In genomic region chr1:178371236-178371635, GRCh38 we compare ENCODE assay signal across 10 cellular contexts.
DNase-seq lines count a peak whose midpoint lies in the region; ATAC-seq and TF ChIP-seq lines count a peak whose summit lies in the region.
"Had no signal": no experiment of that assay in that cellular context is flagged by ENCODE, and none has a peak within 500 bp of the region (broad histone marks: within the 10 kb centered on the region; RNA-seq: fewer than 3 reads in every experiment).

No MANE protein-coding gene starts in this region.

- TF ChIP-seq POLR2A in esophagus squamous epithelium (IDR thresholded peaks at IDR 0.05) = no peak

- H3K27ac ChIP-seq in esophagus squamous epithelium = no peak overlapping the region

- peaks cover 14% of the 10 kb centered on the region for H3K4me1 Mint-ChIP-seq in nephron progenitor cell
- H3K4me1 Mint-ChIP-seq in stimulated activated naive CD8-positive, alpha-beta T cell treated with anti-CD3 and anti-CD28 coated beads, Interleukin-15, amount 100 ng/mL, for 72 hours = no peaks in the 10 kb centered on the region
- no peaks in the 10 kb centered on the region for H3K4me1 Mint-ChIP-seq in activated naive CD4-positive, alpha-beta T cell treated with anti-CD3 and anti-CD28 coated beads for 36 hours (ENCODE audit: low read depth)

- H3K4me3 Mint-ChIP-seq in nephron progenitor cell = no peak overlapping the region
- H3K4me3 Mint-ChIP-seq in stimulated activated naive CD8-positive, alpha-beta T cell treated with anti-CD3 and anti-CD28 coated beads, Interleukin-15, amount 100 ng/mL, for 72 hours = no peak overlapping the region
- no peak overlapping the region for H3K4me3 Mint-ChIP-seq in activated naive CD4-positive, alpha-beta T cell treated with anti-CD3 and anti-CD28 coated beads for 36 hours
- H3K4me3 Mint-ChIP-seq: activated CD8-positive, alpha-beta T cell treated with anti-CD3 and anti-CD28 coated beads for 36 hours; CD8-positive, alpha-beta T cell had no signal

- H3K4me1 ChIP-seq in esophagus squamous epithelium = peaks cover 0 to 25% (median 13%) of the 10 kb centered on the region in 3 donors

- H3K9me3 Mint-ChIP-seq in nephron progenitor cell = no peaks in the 10 kb centered on the region
- no peaks in the 10 kb centered on the region for H3K9me3 Mint-ChIP-seq in stimulated activated naive CD8-positive, alpha-beta T cell treated with anti-CD3 and anti-CD28 coated beads, Interleukin-15, amount 100 ng/mL, for 72 hours
- H3K9me3 Mint-ChIP-seq in activated naive CD4-positive, alpha-beta T cell treated with anti-CD3 and anti-CD28 coated beads for 36 hours = no peaks in the 10 kb centered on the region
- H3K9me3 Mint-ChIP-seq: activated CD8-positive, alpha-beta T cell treated with anti-CD3 and anti-CD28 coated beads for 36 hours; CD8-positive, alpha-beta T cell had no signal

- POLR2A ChIA-PET in AG04449 (lab: Yijun Ruan, JAX) = interaction anchor here (0.6 kb wide), 1 partner anchor 45 kb away, joined by 3 read pairs; no protein-coding TSS in a partner anchor

- H3K27me3 ChIP-seq in esophagus squamous epithelium = no peaks in the 10 kb centered on the region

- H3K36me3 Mint-ChIP-seq in nephron progenitor cell (ENCODE audit: low read depth) = no peaks in the 10 kb centered on the region
- no peaks in the 10 kb centered on the region for H3K36me3 Mint-ChIP-seq in activated naive CD4-positive, alpha-beta T cell treated with anti-CD3 and anti-CD28 coated beads for 36 hours (ENCODE audit: low read depth)
- H3K36me3 Mint-ChIP-seq: CD8-positive, alpha-beta T cell had no signal

- no peaks in the 10 kb centered on the region for H3K9me3 ChIP-seq in esophagus squamous epithelium

- H3K4me3 ChIP-seq in AG04449 (ENCODE audit: low read depth, low read length) (peak overlapping the region; percentile 35), esophagus squamous epithelium (peak overlapping the region in 3 of 4 donors; percentile 18 to 51 (median 20))

- DNase-seq in AG04449 (ENCODE audit: low read depth, low spot score) = no peak
- peak; percentile 52 for DNase-seq in NCI-H2227 treated with DMSO at 0.1 percent for 48 hours (lab: John Stamatoyannopoulos, UW)
- no peak for DNase-seq in esophagus squamous epithelium (lab: John Stamatoyannopoulos, UW)
- DNase-seq in nephron progenitor cell = peak; percentile 12
- no peak for DNase-seq in stimulated activated naive CD8-positive, alpha-beta T cell treated with anti-CD3 and anti-CD28 coated beads, Interleukin-15, amount 100 ng/mL, for 72 hours
- DNase-seq in activated naive CD4-positive, alpha-beta T cell treated with anti-CD3 and anti-CD28 coated beads for 36 hours = no peak
- no peak for DNase-seq in NCI-H526 treated with DMSO at 0.1 percent for 48 hours (lab: John Stamatoyannopoulos, UW)
- DNase-seq in GM13977 (ENCODE audit: low spot score) = no peak
- DNase-seq: activated CD8-positive, alpha-beta T cell treated with anti-CD3 and anti-CD28 coated beads for 36 hours; CD8-positive, alpha-beta T cell had no signal

- no peaks in the 10 kb centered on the region for H3K36me3 ChIP-seq in esophagus squamous epithelium

- no peak for ATAC-seq in stimulated activated naive CD8-positive, alpha-beta T cell treated with anti-CD3 and anti-CD28 coated beads, Interleukin-15, amount 100 ng/mL, for 72 hours
- ATAC-seq: activated CD8-positive, alpha-beta T cell treated with anti-CD3 and anti-CD28 coated beads for 36 hours; CD8-positive, alpha-beta T cell had no signal

- 5 to 11% methylated on average over 6 of the region's 6 CpGs for WGBS in esophagus squamous epithelium, 2 donors

- H3K27me3 Mint-ChIP-seq in nephron progenitor cell (ENCODE audit: low read depth, poor library complexity) = no peaks in the 10 kb centered on the region
- no peaks in the 10 kb centered on the region for H3K27me3 Mint-ChIP-seq in stimulated activated naive CD8-positive, alpha-beta T cell treated with anti-CD3 and anti-CD28 coated beads, Interleukin-15, amount 100 ng/mL, for 72 hours
- H3K27me3 Mint-ChIP-seq in activated naive CD4-positive, alpha-beta T cell treated with anti-CD3 and anti-CD28 coated beads for 36 hours (ENCODE audit: low read depth) = peaks cover 9% of the 10 kb centered on the region

- CTCF ChIA-PET in AG04449 (lab: Yijun Ruan, JAX) = interaction anchor here (0.8 to 2.2 kb wide), 5 partner anchors 11 to 130 kb away, joined by 3 to 8 read pairs (median 5); no protein-coding TSS in a partner anchor
- CTCF ChIA-PET in activated naive CD4-positive, alpha-beta T cell treated with anti-CD3 and anti-CD28 coated beads for 36 hours (lab: Charles Lee) = interaction anchor here (1.3 kb wide), 2 partner anchors 11 to 72 kb away, joined by 4 read pairs; no protein-coding TSS in a partner anchor

- in situ Hi-C loops in GM13977 (cut with MboI; ENCODE audit: low pct_unique_long_range_greater_than_20kb, low sequenced_read_pairs, unreplicated experiment) = no loop called here

- TF ChIP-seq CTCF in AG04449 (IDR thresholded peaks at IDR 0.05; ENCODE audit: insufficient read depth, low read length, missing control alignments) (no peak), esophagus squamous epithelium (IDR thresholded peaks at IDR 0.05) (no peak), nephron progenitor cell (IDR thresholded peaks at IDR 0.05) (no peak), GM13977 (IDR thresholded peaks at IDR 0.05; ENCODE audit: extremely low read depth, insufficient read depth, missing control alignments) (no peak)

- intact Hi-C loops in esophagus squamous epithelium (cut with DNase I) = no loop called here
- intact Hi-C loops in activated naive CD4-positive, alpha-beta T cell treated with anti-CD3 and anti-CD28 coated beads for 36 hours (cut with micrococcal nuclease) = no loop called here

- H3K27ac Mint-ChIP-seq in nephron progenitor cell = no peak overlapping the region
- no peak overlapping the region for H3K27ac Mint-ChIP-seq in stimulated activated naive CD8-positive, alpha-beta T cell treated with anti-CD3 and anti-CD28 coated beads, Interleukin-15, amount 100 ng/mL, for 72 hours
- no peak overlapping the region for H3K27ac Mint-ChIP-seq in activated naive CD4-positive, alpha-beta T cell treated with anti-CD3 and anti-CD28 coated beads for 36 hours
- H3K27ac Mint-ChIP-seq: activated CD8-positive, alpha-beta T cell treated with anti-CD3 and anti-CD28 coated beads for 36 hours; CD8-positive, alpha-beta T cell had no signal

Comparison
In these comparisons a context has a peak if more than half of its experiments do, and no peak if none do; other contexts are left out.
1. DNase-seq: peak in NCI-H2227 treated with DMSO at 0.1 percent for 48 hours (single experiment) and nephron progenitor cell (single experiment); none in AG04449 (single experiment), esophagus squamous epithelium (single experiment), stimulated activated naive CD8-positive, alpha-beta T cell treated with anti-CD3 and anti-CD28 coated beads, Interleukin-15, amount 100 ng/mL, for 72 hours (0 of 2), activated naive CD4-positive, alpha-beta T cell treated with anti-CD3 and anti-CD28 coated beads for 36 hours (single experiment), NCI-H526 treated with DMSO at 0.1 percent for 48 hours (single experiment) and GM13977 (single experiment).